32 cellular contexts compared by ENCODE assay signal in the genomic region with DNA sequence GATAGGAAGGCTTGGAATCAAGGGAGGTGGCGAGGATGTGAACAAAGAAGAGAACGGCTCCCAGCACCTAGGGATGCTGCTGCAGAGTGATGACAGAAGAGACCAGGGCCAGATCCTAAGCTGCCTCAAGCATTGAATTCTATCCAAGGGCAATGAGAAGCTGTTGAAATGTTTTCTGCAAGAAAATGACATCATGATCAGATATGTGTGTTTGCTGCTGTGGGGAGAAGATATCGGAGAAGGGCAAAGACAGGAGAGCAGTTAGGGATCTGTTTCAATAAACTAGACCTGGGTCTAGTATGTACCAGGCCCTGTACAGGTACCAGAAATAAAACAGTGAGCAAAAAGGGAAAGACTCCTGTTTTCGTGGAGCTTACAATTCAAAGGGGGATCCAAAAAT.
"Had no signal": no experiment of that assay in that cellular context is flagged by ENCODE, and none has a peak within 500 bp of the region (broad histone marks: within the 10 kb centered on the region; RNA-seq: fewer than 3 reads in every experiment).

No MANE protein-coding gene starts in this region.

- H3K36me3 ChIP-seq: breast epithelium, cardiac muscle cell, colonic mucosa, esophagus squamous epithelium, gastrocnemius medialis, heart left ventricle had no signal

- ATAC-seq: activated CD4-positive, alpha-beta T cell treated with anti-CD3 and anti-CD28 coated beads for 36 hours; activated CD8-positive, alpha-beta T cell treated with anti-CD3 and anti-CD28 coated beads for 36 hours; activated T-helper 17 cell treated with anti-CD3 and anti-CD28 coated beads, Interleukin-2, amount 50 U/mL, for 72 hours; body of pancreas; foreskin keratinocyte; gastrocnemius medialis; heart left ventricle had no signal

- H3K27me3 ChIP-seq: body of pancreas, breast epithelium, colonic mucosa, esophagus squamous epithelium, gastrocnemius medialis, heart left ventricle had no signal

- H3K36me3 Mint-ChIP-seq: activated naive CD8-positive, alpha-beta T cell had no signal

- H3K4me3 Mint-ChIP-seq: activated CD4-positive, alpha-beta T cell treated with anti-CD3 and anti-CD28 coated beads for 36 hours; activated CD8-positive, alpha-beta T cell treated with anti-CD3 and anti-CD28 coated beads for 36 hours; activated naive CD8-positive, alpha-beta T cell; activated T-cell treated with anti-CD3 and anti-CD28 coated beads, Interleukin-2, amount 50 U/mL, for 24 hours; activated T-helper 17 cell treated with anti-CD3 and anti-CD28 coated beads, Interleukin-2, amount 50 U/mL, for 72 hours had no signal

- H3K9me3 ChIP-seq: body of pancreas, breast epithelium, colonic mucosa, esophagus squamous epithelium, gastrocnemius medialis, heart left ventricle had no signal

- DNase-seq: activated CD4-positive, alpha-beta T cell treated with anti-CD3 and anti-CD28 coated beads for 36 hours; activated CD4-positive, alpha-beta T cell treated with anti-CD3 and anti-CD28 coated beads, Interleukin-2, amount 50 U/mL, for 1 hour; activated CD4-positive, alpha-beta T cell treated with anti-CD3 and anti-CD28 coated beads, Interleukin-2, amount 50 U/mL, for 48 hours; activated CD4-positive, CD25-positive, alpha-beta regulatory T cell; activated CD4-positive, CD25-positive, alpha-beta regulatory T cell treated with anti-CD3 and anti-CD28 coated beads, Interleukin-2, amount 50 U/mL, for 72 hours; activated CD8-positive, alpha-beta memory T cell treated with anti-CD3 and anti-CD28 coated beads for 24 hours; activated CD8-positive, alpha-beta memory T cell treated with anti-CD3 and anti-CD28 coated beads, Interleukin-2, amount 50 U/mL, for 4 hours; activated CD8-positive, alpha-beta T cell treated with anti-CD3 and anti-CD28 coated beads for 36 hours; activated effector memory CD4-positive, alpha-beta T cell treated with Interleukin-2 at 50 U/mL for 16 hours; activated gamma-delta T cell treated with Interleukin-2 at 50 U/mL for 16 hours; activated naive CD4-positive, alpha-beta T cell treated with anti-CD3 and anti-CD28 coated beads, Interleukin-2, amount 50 U/mL, for 16 hours; activated naive CD4-positive, alpha-beta T cell treated with Interleukin-2 at 50 U/mL for 16 hours; activated T-cell treated with anti-CD3 and anti-CD28 coated beads for 4 hours; activated T-cell treated with anti-CD3 and anti-CD28 coated beads, Interleukin-2, amount 50 U/mL, for 24 hours; amygdala; aorta; body of pancreas; central memory CD4-positive, alpha-beta T cell; cerebellar nuclear complex; colonic mucosa; effector CD8-positive, alpha-beta T cell; esophagus squamous epithelium; foreskin keratinocyte; gastrocnemius medialis; glutamatergic neuron; heart left ventricle; T-helper 2 cell had no signal

- H3K27ac ChIP-seq: body of pancreas, breast epithelium, cardiac muscle cell, colonic mucosa, epithelial cell of prostate, esophagus squamous epithelium, foreskin keratinocyte, gastrocnemius medialis, heart left ventricle had no signal

- H3K27ac Mint-ChIP-seq: activated CD4-positive, alpha-beta T cell treated with anti-CD3 and anti-CD28 coated beads for 36 hours; activated CD8-positive, alpha-beta T cell treated with anti-CD3 and anti-CD28 coated beads for 36 hours; activated T-cell treated with anti-CD3 and anti-CD28 coated beads, Interleukin-2, amount 50 U/mL, for 24 hours; activated T-helper 17 cell treated with anti-CD3 and anti-CD28 coated beads, Interleukin-2, amount 50 U/mL, for 72 hours had no signal

- H3K4me1 ChIP-seq: body of pancreas, breast epithelium, colonic mucosa, foreskin keratinocyte had no signal

- H3K4me1 Mint-ChIP-seq: activated T-helper 17 cell treated with anti-CD3 and anti-CD28 coated beads, Interleukin-2, amount 50 U/mL, for 72 hours had no signal

- H3K9me3 Mint-ChIP-seq: activated CD8-positive, alpha-beta T cell treated with anti-CD3 and anti-CD28 coated beads for 36 hours; activated T-cell treated with anti-CD3 and anti-CD28 coated beads, Interleukin-2, amount 50 U/mL, for 24 hours; activated T-helper 17 cell treated with anti-CD3 and anti-CD28 coated beads, Interleukin-2, amount 50 U/mL, for 72 hours had no signal

- H3K27me3 Mint-ChIP-seq: activated CD4-positive, alpha-beta T cell treated with anti-CD3 and anti-CD28 coated beads for 36 hours; activated CD8-positive, alpha-beta T cell treated with anti-CD3 and anti-CD28 coated beads for 36 hours; activated naive CD8-positive, alpha-beta T cell; activated T-cell treated with anti-CD3 and anti-CD28 coated beads, Interleukin-2, amount 50 U/mL, for 24 hours; activated T-helper 17 cell treated with anti-CD3 and anti-CD28 coated beads, Interleukin-2, amount 50 U/mL, for 72 hours had no signal

- H3K4me3 ChIP-seq: body of pancreas, breast epithelium, cardiac muscle cell, colonic mucosa, esophagus squamous epithelium, gastrocnemius medialis, heart left ventricle had no signal
